8 cellular contexts compared by ENCODE assay signal in genomic region chr7:21767300-21767900, GRCh38.
A peak's percentile ranks its signal among the peaks of the same experiment; 100 is the strongest.
DNase-seq lines count a peak whose midpoint lies in the region; ATAC-seq and TF ChIP-seq lines count a peak whose summit lies in the region.

No MANE protein-coding gene starts in this region.

- no peaks in the 10 kb centered on the region for H3K4me1 ChIP-seq in right lobe of liver

- H3K27ac ChIP-seq in RWPE1 (no peak overlapping the region), right lobe of liver (no peak overlapping the region)

- no peak for TF ChIP-seq POLR2A in right lobe of liver (IDR thresholded peaks at IDR 0.05)

- peak; percentile 100 for ATAC-seq in right lobe of liver

- no peaks in the 10 kb centered on the region for H3K36me3 ChIP-seq in right lobe of liver

- H3K4me3 ChIP-seq in HFF-Myc (replicated peaks; ENCODE audit: low read depth, low read length) (no peak overlapping the region), choroid plexus epithelial cell (ENCODE audit: low read depth, low read length) (no peak overlapping the region), right lobe of liver (no peak overlapping the region)

- intact Hi-C loops in right lobe of liver (cut with DNase I), result no loop called here

- peak; percentile 51 for TF ChIP-seq CTCF in HFF-Myc (IDR thresholded peaks at IDR 0.05; ENCODE audit: low read depth, low read length, missing control alignments)
- TF ChIP-seq CTCF in RWPE1 (conservative IDR thresholded peaks at IDR 0.05; ENCODE audit: low read depth), result peak; percentile 84
- TF ChIP-seq CTCF in choroid plexus epithelial cell (conservative IDR thresholded peaks at IDR 0.05; ENCODE audit: low read depth, low read length), result peak; percentile 73
- peak; percentile 68 to 92 (median 80) for TF ChIP-seq CTCF in right lobe of liver (IDR thresholded peaks at IDR 0.05)

- peak; percentile 1 for DNase-seq in activated T-cell treated with anti-CD3 and anti-CD28 coated beads for 48 hours (ENCODE audit: low read depth)
- no peak for DNase-seq in activated T-cell treated with anti-CD3 and anti-CD28 coated beads for 4 hours
- peak; percentile 38 for DNase-seq in HFF-Myc (ENCODE audit: extremely low read depth, low read depth)
- peak; percentile 37 for DNase-seq in MV-4-11 (lab: John Stamatoyannopoulos, UW)
- DNase-seq in RWPE1 (ENCODE audit: low spot score), result peak; percentile 83
- DNase-seq in choroid plexus epithelial cell (ENCODE audit: low read depth), result peak; percentile 85
- peak in 2 of 3 donors; percentile 33 to 73 for DNase-seq in right lobe of liver
- DNase-seq in effector CD4-positive, alpha-beta T cell, result no peak

- no peaks in the 10 kb centered on the region for H3K9me3 ChIP-seq in right lobe of liver

- CTCF ChIA-PET in RWPE1 (lab: Yijun Ruan, JAX), result interaction anchor here (0.5 to 3.2 kb wide), 24 partner anchors 8 to 1005 kb away, joined by 3 to 51 read pairs (median 4); no protein-coding TSS in a partner anchor

- H3K27me3 ChIP-seq in right lobe of liver, result no peaks in the 10 kb centered on the region

- POLR2A ChIA-PET in RWPE1 (lab: Yijun Ruan, JAX; ENCODE audit: low non-redundant PET), result no interaction called here

- WGBS in right lobe of liver (ENCODE audit: insufficient coverage, low coverage, low lambda C conversion rate, missing lambda C conversion rate), result 9% methylated on average over 6 of the region's 6 CpGs

Comparison
In these comparisons a context has a peak if more than half of its experiments do, and no peak if none do; other contexts are left out.
1. DNase-seq: peak in activated T-cell treated with anti-CD3 and anti-CD28 coated beads for 48 hours (single experiment), HFF-Myc (single experiment), MV-4-11 (single experiment), RWPE1 (single experiment), choroid plexus epithelial cell (single experiment) and right lobe of liver (2 of 3); none in activated T-cell treated with anti-CD3 and anti-CD28 coated beads for 4 hours (single experiment) and effector CD4-positive, alpha-beta T cell (single experiment).
2. Peak in every context shown above with its lines, with median percentiles within 50 percentile points of each other: CTCF ChIP-seq.